ENCODE assay signal across 8 cellular contexts in genomic region chr2:178530625-178531142, GRCh38. TPM values are rescaled to one million over a fixed set of nuclear protein-coding genes. Genes with fewer than 3 reads are reported as not detected.
DNase-seq lines count a peak whose midpoint lies in the region; ATAC-seq and TF ChIP-seq lines count a peak whose summit lies in the region.

No MANE protein-coding gene starts in this region.

- ATAC-seq in GM18517 (IDR thresholded peaks at IDR 0.05; ENCODE audit: unreplicated experiment) (peak; percentile 98), GM21619 (IDR thresholded peaks at IDR 0.05; ENCODE audit: unreplicated experiment) (peak; percentile 96), left ventricle myocardium superior (no peak)

- peaks cover 16% of the 10 kb centered on the region for H3F3A ChIP-seq in MM.1S (ENCODE audit: insufficient read depth, low read length)

- no peaks in the 10 kb centered on the region; the same call in 1 of the 2 replicates for H4K20me1 ChIP-seq in MM.1S (ENCODE audit: insufficient read depth, low read length)

- H3K9ac ChIP-seq in MM.1S (ENCODE audit: low read length): no peak overlapping the region

- H2AFZ ChIP-seq in MM.1S (ENCODE audit: low read length): no peak overlapping the region

- peak overlapping the region; percentile 35; the same call in 1 of the 2 replicates for H3K4me2 ChIP-seq in MM.1S (ENCODE audit: low read depth, low read length)

- intact Hi-C loops in left ventricle myocardium superior (cut with micrococcal nuclease): no loop called here

- no peaks in the 10 kb centered on the region for H3K9me2 ChIP-seq in MM.1S (replicated peaks; ENCODE audit: insufficient read depth, low read length)

- no peak overlapping the region for H3K27ac ChIP-seq in MM.1S (ENCODE audit: low read length)

- no peaks in the 10 kb centered on the region for H3K36me3 ChIP-seq in MM.1S (replicated peaks; ENCODE audit: insufficient read depth, low read length)

- H3K79me2 ChIP-seq in MM.1S (ENCODE audit: low read length): no peaks in the 10 kb centered on the region

- DNase-seq in MM.1S (peak; percentile 56), iris pigment epithelial cell (ENCODE audit: low read depth) (peak; percentile 31), NCI-H345 treated with DMSO at 0.1 percent for 48 hours (lab: John Stamatoyannopoulos, UW; ENCODE audit: unreplicated experiment) (no peak), left ventricle myocardium superior (no peak), AG20443 (ENCODE audit: low spot score) (no peak), DMS114 treated with DMSO at 0.1 percent for 48 hours (lab: John Stamatoyannopoulos, UW; ENCODE audit: unreplicated experiment) (no peak)

- no peaks in the 10 kb centered on the region for H3K27me3 ChIP-seq in MM.1S (replicated peaks; ENCODE audit: insufficient read depth, low read length)

- no peak overlapping the region for H3K4me3 ChIP-seq in MM.1S (ENCODE audit: low read length)

- no peak for TF ChIP-seq CTCF in MM.1S (IDR thresholded peaks at IDR 0.05; ENCODE audit: low read length)

- no peaks in the 10 kb centered on the region for H3K9me3 ChIP-seq in MM.1S (replicated peaks; ENCODE audit: insufficient read depth, low read length)

- H3K4me1 ChIP-seq in MM.1S (ENCODE audit: low read length): peaks cover 17% of the 10 kb centered on the region

RNA-seq across cellular contexts. Expression of gene PLEKHA3, which starts 50.4 kb away (rescaled TPM):
- 39.9 TPM for total RNA-seq in left ventricle myocardium superior

RNA-seq across cellular contexts. Expression of gene FKBP7, which starts 52.3 kb away (rescaled TPM):
- total RNA-seq in left ventricle myocardium superior: 8.8 TPM

Comparison
In these comparisons a context has a peak if more than half of its experiments do, and no peak if none do; other contexts are left out.
1. DNase-seq: peak in MM.1S (single experiment) and iris pigment epithelial cell (single experiment); none in NCI-H345 treated with DMSO at 0.1 percent for 48 hours (single experiment), left ventricle myocardium superior (single experiment), AG20443 (single experiment) and DMS114 treated with DMSO at 0.1 percent for 48 hours (single experiment).